ENCODE assay signal across 13 cellular contexts in genomic region chr6:169930799-169931198, GRCh38.
DNase-seq lines count a peak whose midpoint lies in the region; ATAC-seq and TF ChIP-seq lines count a peak whose summit lies in the region.
"Had no signal": no experiment of that assay in that cellular context is flagged by ENCODE, and none has a peak within 500 bp of the region (broad histone marks: within the 10 kb centered on the region; RNA-seq: fewer than 3 reads in every experiment).

No MANE protein-coding gene starts in this region.

- H3K27ac ChIP-seq in mammary epithelial cell (ENCODE audit: insufficient read depth, low read depth, low read length) (no peak overlapping the region), OCI-LY1 (ENCODE audit: low read depth, low read length, poor library complexity, severe bottlenecking) (no peak overlapping the region), foreskin keratinocyte (no peak overlapping the region), psoas muscle (no peak overlapping the region)
- H3K27ac ChIP-seq: skin epidermis had no signal

- H3K27me3 Mint-ChIP-seq in MCF 10A (ENCODE audit: insufficient read depth, unreplicated experiment) = peaks cover 35% of the 10 kb centered on the region
- H3K27me3 Mint-ChIP-seq in stimulated activated naive CD8-positive, alpha-beta T cell treated with anti-CD3 and anti-CD28 coated beads, Interleukin-15, amount 100 ng/mL, for 72 hours = peaks cover 24% of the 10 kb centered on the region

- no peaks in the 10 kb centered on the region for H4K20me1 ChIP-seq in mammary epithelial cell (ENCODE audit: insufficient read depth, low read length)
- no peaks in the 10 kb centered on the region for H4K20me1 ChIP-seq in OCI-LY1 (ENCODE audit: insufficient read depth, low read length)

- TF ChIP-seq CTCF in MCF 10A (IDR thresholded peaks at IDR 0.05; ENCODE audit: unreplicated experiment) (no peak), mammary epithelial cell (conservative IDR thresholded peaks at IDR 0.05 in 1 of 2, IDR thresholded peaks at IDR 0.05 in 1 of 2; ENCODE audit: extremely low read depth in 1 of 2, insufficient read depth in 1 of 2, low read depth in 1 of 2, low read length in 2 of 2) (peak in 1 of 2 donors; percentile 39), OCI-LY1 (IDR thresholded peaks at IDR 0.05; ENCODE audit: low read length) (peak; percentile 10; the same call in 1 of the 2 replicates), foreskin keratinocyte (conservative IDR thresholded peaks at IDR 0.05) (peak; percentile 44), psoas muscle (IDR thresholded peaks at IDR 0.05) (no peak)

- H3K9me2 ChIP-seq in OCI-LY1 (ENCODE audit: low read depth, low read length) = no peaks in the 10 kb centered on the region

- H2AFZ ChIP-seq in mammary epithelial cell (ENCODE audit: low read depth, low read length) (no peak overlapping the region), OCI-LY1 (ENCODE audit: low read length) (no peak overlapping the region)

- CTCF ChIA-PET in MCF 10A (lab: Yijun Ruan, JAX) (no interaction called here), mammary epithelial cell (lab: Charles Lee; ENCODE audit: low non-redundant PET) (no interaction called here), HEK293T (lab: Yijun Ruan, JAX) (no interaction called here)

- no peak for ATAC-seq in foreskin keratinocyte
- ATAC-seq in stimulated activated naive CD8-positive, alpha-beta T cell treated with anti-CD3 and anti-CD28 coated beads, Interleukin-15, amount 100 ng/mL, for 72 hours = peak; percentile 37
- ATAC-seq in psoas muscle = no peak
- ATAC-seq in GM21381 (IDR thresholded peaks at IDR 0.05; ENCODE audit: unreplicated experiment) = no peak
- ATAC-seq: effector memory CD8-positive, alpha-beta T cell; SK-N-SH treated with all-trans-retinoic acid at 6 μM for 48 hours had no signal

- H3K4me3 Mint-ChIP-seq in MCF 10A (ENCODE audit: unreplicated experiment) = no peak overlapping the region
- no peak overlapping the region for H3K4me3 Mint-ChIP-seq in stimulated activated naive CD8-positive, alpha-beta T cell treated with anti-CD3 and anti-CD28 coated beads, Interleukin-15, amount 100 ng/mL, for 72 hours
- H3K4me3 Mint-ChIP-seq: activated naive CD4-positive, alpha-beta T cell treated with anti-CD3 and anti-CD28 coated beads, Interleukin-2, amount 10 ng/mL, durations not matched to agents 7 days and 5 days; effector memory CD8-positive, alpha-beta T cell had no signal

- no TSS peak for BruUV-seq in MCF 10A (replicated peaks; lab: Mats Ljungman, UMichigan)
- no TSS peak for BruUV-seq in mammary epithelial cell (replicated peaks; lab: Mats Ljungman, UMichigan)

- H3K9me3 ChIP-seq in mammary epithelial cell (replicated peaks; ENCODE audit: insufficient read depth, low read length) (no peaks in the 10 kb centered on the region), OCI-LY1 (ENCODE audit: low read length) (no peaks in the 10 kb centered on the region), psoas muscle (no peaks in the 10 kb centered on the region)

- dilution Hi-C loops in mammary epithelial cell (cut with HindIII; ENCODE audit: low sequenced_read_pairs) = loop anchor here (10.0 kb wide), 1 partner anchor 56 kb away; no protein-coding TSS in a partner anchor

- intact Hi-C loops in MCF 10A (cut with micrococcal nuclease) = loop anchor here (10.0 kb wide), 1 partner anchor 96 kb away; no protein-coding TSS in a partner anchor
- intact Hi-C loops in mammary epithelial cell (cut with micrococcal nuclease) = loop anchor here (1.0 kb wide), 1 partner anchor 99 kb away; no protein-coding TSS in a partner anchor
- intact Hi-C loops in psoas muscle (cut with DNase I) = no loop called here

- H3K9me3 Mint-ChIP-seq in MCF 10A (ENCODE audit: unreplicated experiment) = peaks cover 13% of the 10 kb centered on the region
- H3K9me3 Mint-ChIP-seq in stimulated activated naive CD8-positive, alpha-beta T cell treated with anti-CD3 and anti-CD28 coated beads, Interleukin-15, amount 100 ng/mL, for 72 hours = peaks cover 10 to 16% of the 10 kb centered on the region in 2 donors
- H3K9me3 Mint-ChIP-seq: activated naive CD4-positive, alpha-beta T cell treated with anti-CD3 and anti-CD28 coated beads, Interleukin-2, amount 10 ng/mL, durations not matched to agents 7 days and 5 days had no signal

- peak; percentile 31 for DNase-seq in MCF 10A (ENCODE audit: unreplicated experiment)
- no peak for DNase-seq in mammary epithelial cell
- no peak for DNase-seq in foreskin keratinocyte
- DNase-seq in stimulated activated naive CD8-positive, alpha-beta T cell treated with anti-CD3 and anti-CD28 coated beads, Interleukin-15, amount 100 ng/mL, for 72 hours = no peak
- DNase-seq in HEK293T (ENCODE audit: extremely low spot score) = no peak
- DNase-seq in psoas muscle = no peak
- DNase-seq: activated naive CD4-positive, alpha-beta T cell treated with anti-CD3 and anti-CD28 coated beads, Interleukin-2, amount 10 ng/mL, durations not matched to agents 7 days and 5 days; Calu3 had no signal

- H3K4me3 ChIP-seq in mammary epithelial cell (replicated peaks in 1 of 3; ENCODE audit: insufficient read depth in 1 of 3, low read depth in 2 of 3, low read length in 3 of 3) (no peak overlapping the region), OCI-LY1 (ENCODE audit: low read depth, low read length, poor library complexity, severe bottlenecking) (no peak overlapping the region), psoas muscle (no peak overlapping the region)
- H3K4me3 ChIP-seq: skin epidermis had no signal

- H3K4me2 ChIP-seq in mammary epithelial cell (ENCODE audit: insufficient read depth, low read depth, low read length) (no peak overlapping the region), OCI-LY1 (ENCODE audit: low read length) (no peak overlapping the region)

- no peaks in the 10 kb centered on the region for H3K27me3 ChIP-seq in mammary epithelial cell (ENCODE audit: insufficient read depth, low read length)
- H3K27me3 ChIP-seq in OCI-LY1 (ENCODE audit: insufficient read depth, low read length) = no peaks in the 10 kb centered on the region
- peaks cover 14% of the 10 kb centered on the region for H3K27me3 ChIP-seq in foreskin keratinocyte
- H3K27me3 ChIP-seq in psoas muscle (ENCODE audit: insufficient read depth in 3 of 3, low read length in 2 of 3) = peaks cover 0 to 8% (median 1%) of the 10 kb centered on the region in 3 donors

- H3K4me1 Mint-ChIP-seq in MCF 10A (ENCODE audit: insufficient read depth, unreplicated experiment) = no peaks in the 10 kb centered on the region
- no peaks in the 10 kb centered on the region for H3K4me1 Mint-ChIP-seq in stimulated activated naive CD8-positive, alpha-beta T cell treated with anti-CD3 and anti-CD28 coated beads, Interleukin-15, amount 100 ng/mL, for 72 hours
- H3K4me1 Mint-ChIP-seq: activated naive CD4-positive, alpha-beta T cell treated with anti-CD3 and anti-CD28 coated beads, Interleukin-2, amount 10 ng/mL, durations not matched to agents 7 days and 5 days had no signal

- in situ Hi-C loops in mammary epithelial cell (cut with MboI; ENCODE audit: low sequenced_read_pairs in 2 of 2) = no loop called here

- H3K27ac Mint-ChIP-seq in MCF 10A (ENCODE audit: low read depth, unreplicated experiment) = no peak overlapping the region
- no peak overlapping the region for H3K27ac Mint-ChIP-seq in stimulated activated naive CD8-positive, alpha-beta T cell treated with anti-CD3 and anti-CD28 coated beads, Interleukin-15, amount 100 ng/mL, for 72 hours
- H3K27ac Mint-ChIP-seq: activated naive CD4-positive, alpha-beta T cell treated with anti-CD3 and anti-CD28 coated beads, Interleukin-2, amount 10 ng/mL, durations not matched to agents 7 days and 5 days; effector memory CD8-positive, alpha-beta T cell had no signal

- H3K79me2 ChIP-seq in mammary epithelial cell (ENCODE audit: insufficient read depth, low read length) = no peaks in the 10 kb centered on the region
- H3K79me2 ChIP-seq in OCI-LY1 (ENCODE audit: insufficient read depth, low read length) = no peaks in the 10 kb centered on the region

- H3K9ac ChIP-seq in mammary epithelial cell (ENCODE audit: insufficient read depth, low read length) (no peak overlapping the region), OCI-LY1 (ENCODE audit: low read length) (no peak overlapping the region)

- H3K36me3 ChIP-seq in mammary epithelial cell (ENCODE audit: insufficient read depth, low read length) = no peaks in the 10 kb centered on the region
- no peaks in the 10 kb centered on the region for H3K36me3 ChIP-seq in OCI-LY1 (ENCODE audit: insufficient read depth, low read length)
- H3K36me3 ChIP-seq in psoas muscle (ENCODE audit: insufficient read depth in 1 of 2, low read depth in 1 of 2) = no peaks in the 10 kb centered on the region

- POLR2A ChIA-PET in MCF 10A (lab: Yijun Ruan, JAX) (no interaction called here), HEK293T (lab: Yijun Ruan, JAX) (no interaction called here)

- H3K36me3 Mint-ChIP-seq in MCF 10A (ENCODE audit: insufficient read depth, unreplicated experiment) = no peaks in the 10 kb centered on the region
- H3K36me3 Mint-ChIP-seq: activated naive CD4-positive, alpha-beta T cell treated with anti-CD3 and anti-CD28 coated beads, Interleukin-2, amount 10 ng/mL, durations not matched to agents 7 days and 5 days had no signal

- no peaks in the 10 kb centered on the region for H3F3A ChIP-seq in OCI-LY1 (ENCODE audit: insufficient read depth, low read length)

- WGBS in mammary epithelial cell (ENCODE audit: low coverage, missing lambda C conversion rate) = 88% methylated on average over 4 of the region's 6 CpGs
- WGBS in psoas muscle, 3 donors = 84 to 86% (median 85%) methylated on average over 6 of the region's 6 CpGs

- H3K4me1 ChIP-seq in mammary epithelial cell (ENCODE audit: insufficient read depth, low read length) = no peaks in the 10 kb centered on the region
- no peaks in the 10 kb centered on the region for H3K4me1 ChIP-seq in OCI-LY1 (ENCODE audit: insufficient read depth, low read length, severe bottlenecking)
- no peaks in the 10 kb centered on the region for H3K4me1 ChIP-seq in foreskin keratinocyte
- H3K4me1 ChIP-seq in psoas muscle = no peaks in the 10 kb centered on the region

TF ChIP-seq in HEK293T, 16 proteins besides CTCF, POLR2A, EP300 and RAD21 (continues in another document):
- TF ChIP-seq TARDBP (IDR thresholded peaks at IDR 0.05) = no peak
- no peak for TF ChIP-seq HDGF (IDR thresholded peaks at IDR 0.05; ENCODE audit: borderline replicate concordance)
- TF ChIP-seq L3MBTL2 (conservative IDR thresholded peaks at IDR 0.05) = no peak
- TF ChIP-seq FOXK2 (IDR thresholded peaks at IDR 0.05) = no peak
- TF ChIP-seq ZNF384 (IDR thresholded peaks at IDR 0.05) = no peak
- TF ChIP-seq PKNOX1 (IDR thresholded peaks at IDR 0.05) = no peak
- TF ChIP-seq ARNT (IDR thresholded peaks at IDR 0.05) = no peak
- no peak for TF ChIP-seq ELF4 (IDR thresholded peaks at IDR 0.05)

Comparison
In these comparisons a context has a peak if more than half of its experiments do, and no peak if none do; other contexts are left out.
1. CTCF ChIP-seq: peak in OCI-LY1 (single experiment) and foreskin keratinocyte (single experiment); none in MCF 10A (single experiment) and psoas muscle (single experiment).
2. intact Hi-C loops: an anchor here in MCF 10A (10.0 kb wide) and mammary epithelial cell (1.0 kb wide); none called in psoas muscle.